24 cellular contexts compared by ENCODE assay signal in genomic region chr6:56706981-56707726, GRCh38.
DNase-seq lines count a peak whose midpoint lies in the region; ATAC-seq, FAIRE-seq and TF ChIP-seq lines count a peak whose summit lies in the region.
"Had no signal": no experiment of that assay in that cellular context is flagged by ENCODE, and none has a peak within 500 bp of the region (broad histone marks: within the 10 kb centered on the region; RNA-seq: fewer than 3 reads in every experiment).

No MANE protein-coding gene starts in this region.

- H3K27me3 Mint-ChIP-seq in endothelial cell (ENCODE audit: unreplicated experiment): no peaks in the 10 kb centered on the region
- H3K27me3 Mint-ChIP-seq: activated CD4-positive, alpha-beta memory T cell treated with anti-CD3 and anti-CD28 coated beads for 36 hours had no signal

- H3K4me3 Mint-ChIP-seq in endothelial cell (ENCODE audit: unreplicated experiment): no peak overlapping the region
- H3K4me3 Mint-ChIP-seq: activated CD4-positive, alpha-beta memory T cell treated with anti-CD3 and anti-CD28 coated beads for 36 hours; neural crest cell; WTC11 had no signal

- intact Hi-C loops in right cardiac atrium (cut with DNase I): loop anchor here in 3 of 4 donors (5.0 kb wide), 1 partner anchor 145 kb away; no protein-coding TSS in a partner anchor
- intact Hi-C loops in gastrocnemius medialis (cut with DNase I; ENCODE audit: low total_unique reads): no loop called here

- H3K27me3 ChIP-seq in right cardiac atrium (ENCODE audit: control insufficient read depth, insufficient read depth) (no peaks in the 10 kb centered on the region), gastrocnemius medialis (no peaks in the 10 kb centered on the region)
- H3K27me3 ChIP-seq: esophagus squamous epithelium, vagina had no signal

- 92% methylated on average over 5 of the region's 5 CpGs for WGBS in right cardiac atrium

- FAIRE-seq in GM18507 (lab: Jason Lieb, UNC): peak; percentile 29

- H3K9me3 ChIP-seq in right cardiac atrium (ENCODE audit: control insufficient read depth, low read length) (no peaks in the 10 kb centered on the region), gastrocnemius medialis (no peaks in the 10 kb centered on the region)
- H3K9me3 ChIP-seq: esophagus squamous epithelium, vagina had no signal

- ATAC-seq in right cardiac atrium (peak; percentile 23 to 30), gastrocnemius medialis (peak in 1 of 2 donors; percentile 41), HG03196 (IDR thresholded peaks at IDR 0.05; ENCODE audit: unreplicated experiment) (no peak)
- ATAC-seq: left lobe of liver, WTC11 had no signal

- peak overlapping the region; percentile 96 for H3K27ac ChIP-seq in angular gyrus (ENCODE audit: low read depth, low read length)
- H3K27ac ChIP-seq in right cardiac atrium (ENCODE audit: low read length): peak overlapping the region; percentile 23
- H3K27ac ChIP-seq in gastrocnemius medialis: peak overlapping the region in 3 of 4 donors; percentile 5 to 37 (median 23)
- H3K27ac ChIP-seq: C4-2B, vagina had no signal

- no peaks in the 10 kb centered on the region for H3K36me3 ChIP-seq in gastrocnemius medialis
- H3K36me3 ChIP-seq: esophagus squamous epithelium, vagina had no signal

- no peak for TF ChIP-seq POLR2A in gastrocnemius medialis (IDR thresholded peaks at IDR 0.05)

- no peaks in the 10 kb centered on the region for H3K9me3 Mint-ChIP-seq in endothelial cell (ENCODE audit: unreplicated experiment)
- H3K9me3 Mint-ChIP-seq: activated CD4-positive, alpha-beta memory T cell treated with anti-CD3 and anti-CD28 coated beads for 36 hours; neural crest cell; WTC11 had no signal

- no peak overlapping the region for H3K4me3 ChIP-seq in right cardiac atrium (ENCODE audit: low read length)
- no peak overlapping the region for H3K4me3 ChIP-seq in gastrocnemius medialis
- H3K4me3 ChIP-seq: esophagus squamous epithelium, vagina had no signal

- no peak overlapping the region for H3K27ac Mint-ChIP-seq in endothelial cell (ENCODE audit: unreplicated experiment)
- H3K27ac Mint-ChIP-seq: activated CD4-positive, alpha-beta memory T cell treated with anti-CD3 and anti-CD28 coated beads for 36 hours; WTC11 had no signal

- H3K36me3 Mint-ChIP-seq in endothelial cell (ENCODE audit: low read depth, unreplicated experiment): no peaks in the 10 kb centered on the region
- H3K36me3 Mint-ChIP-seq: activated CD4-positive, alpha-beta memory T cell treated with anti-CD3 and anti-CD28 coated beads for 36 hours; WTC11 had no signal

- peaks cover 8% of the 10 kb centered on the region for H3K4me1 Mint-ChIP-seq in endothelial cell (ENCODE audit: unreplicated experiment)

- TF ChIP-seq CTCF in gastrocnemius medialis (IDR thresholded peaks at IDR 0.05 in 4 of 5, conservative IDR thresholded peaks at IDR 0.05 in 1 of 5) (no peak), endothelial cell (IDR thresholded peaks at IDR 0.05; ENCODE audit: unreplicated experiment) (no peak)

- in situ Hi-C loops in gastrocnemius medialis (cut with MboI; ENCODE audit: low sequenced_read_pairs in 4 of 4): loop anchor here in 2 of 4 donors (5.0 to 10.0 kb wide), 2 partner anchors 138 to 140 kb away; no protein-coding TSS in a partner anchor

- DNase-seq in GM18507 (ENCODE audit: extremely low spot score, insufficient read length, low read depth) (no peak), right cardiac atrium (peak in 1 of 3 donors; percentile 37), gastrocnemius medialis (no peak), NCI-H82 (lab: John Stamatoyannopoulos, UW) (no peak), endothelial cell (ENCODE audit: low spot score) (no peak), Kasumi-1 (lab: John Stamatoyannopoulos, UW) (no peak)
- DNase-seq: activated CD4-positive, alpha-beta memory T cell treated with anti-CD3 and anti-CD28 coated beads for 36 hours; activated gamma-delta T cell treated with Interleukin-2 at 50 U/mL for 16 hours; amniotic stem cell; DMS153; effector CD8-positive, alpha-beta T cell; esophagus squamous epithelium; GDM1; H7; Karpas-422; NCI-H2081; NK-92 treated with Interleukin-12 subunit alpha and Interleukin-12 subunit beta, amount 100 ng/mL, for 24 hours had no signal

- H3K4me1 ChIP-seq in right cardiac atrium (ENCODE audit: control insufficient read depth, insufficient read depth, low read length): peaks cover 6% of the 10 kb centered on the region
- peaks cover 31% of the 10 kb centered on the region in 2 donors for H3K4me1 ChIP-seq in gastrocnemius medialis

Comparison
In these comparisons a context has a peak if more than half of its experiments do, and no peak if none do; other contexts are left out.
1. H3K27ac ChIP-seq: peak in every context shown above with its lines; median percentile 96 in angular gyrus; 23 in right cardiac atrium; 23 in gastrocnemius medialis.